ENCODE assay signal across 8 cellular contexts in genomic region chr22:31629741-31630184, GRCh38. TPM values are rescaled to one million over a fixed set of nuclear protein-coding genes. Genes with fewer than 3 reads are reported as not detected.
A peak's percentile ranks its signal among the peaks of the same experiment; 100 is the strongest.
DNase-seq lines count a peak whose midpoint lies in the region; ATAC-seq and TF ChIP-seq lines count a peak whose summit lies in the region.

No MANE protein-coding gene starts in this region.

- CTCF ChIA-PET in activated B cell treated with CpG ODN at 0.5 μM for 24 hours (lab: Charles Lee): interaction anchor here (1.2 to 10.0 kb wide), 6 partner anchors 14 to 231 kb away, joined by 3 to 92 read pairs (median 8); partner anchors contain the start of gene DRG1

- ATAC-seq in activated B cell treated with CpG ODN at 0.5 μM for 24 hours (ENCODE audit: low read depth) (no peak), HG02642 (IDR thresholded peaks at IDR 0.05; ENCODE audit: poor library complexity, unreplicated experiment) (no peak)

- H3K36me3 ChIP-seq in H7 (replicated peaks; ENCODE audit: control insufficient read depth, insufficient read depth, low read length) (no peaks in the 10 kb centered on the region; the same call in none of the 2 replicates), skeletal muscle tissue (ENCODE audit: control insufficient read depth in 3 of 3, insufficient read depth in 3 of 3, low read length in 3 of 3) (peaks cover 0 to 7% (median 4%) of the 10 kb centered on the region in 3 donors)

- H3K9me3 Mint-ChIP-seq in activated B cell treated with CpG ODN at 0.5 μM for 24 hours (no peaks in the 10 kb centered on the region), glutamatergic neuron (ENCODE audit: unreplicated experiment) (peaks cover 5% of the 10 kb centered on the region)

- peaks cover 59% of the 10 kb centered on the region for H3K4me1 Mint-ChIP-seq in activated B cell treated with CpG ODN at 0.5 μM for 24 hours
- peaks cover 18% of the 10 kb centered on the region for H3K4me1 Mint-ChIP-seq in glutamatergic neuron (ENCODE audit: low read depth, unreplicated experiment)

- TF ChIP-seq CTCF in activated B cell treated with CpG ODN at 0.5 μM for 24 hours (IDR thresholded peaks at IDR 0.05): no peak
- no peak for TF ChIP-seq CTCF in glutamatergic neuron (IDR thresholded peaks at IDR 0.05; ENCODE audit: partially characterized antibody, unreplicated experiment)

- H3K4me1 ChIP-seq in skeletal muscle tissue (ENCODE audit: control insufficient read depth in 3 of 3, insufficient read depth in 3 of 3, low read length in 3 of 3): peaks cover 53 to 68% (median 64%) of the 10 kb centered on the region in 3 donors

- H3K36me3 Mint-ChIP-seq in activated B cell treated with CpG ODN at 0.5 μM for 24 hours (ENCODE audit: low read depth): peaks cover 17% of the 10 kb centered on the region
- no peaks in the 10 kb centered on the region for H3K36me3 Mint-ChIP-seq in glutamatergic neuron (ENCODE audit: unreplicated experiment)

- peak overlapping the region; percentile 88 for H3K4me3 ChIP-seq in H7 (ENCODE audit: insufficient read depth, low read depth, low read length)
- H3K4me3 ChIP-seq in skeletal muscle tissue (ENCODE audit: low read length in 3 of 3): peak overlapping the region; percentile 64 to 76 (median 65)

- H3K4me3 Mint-ChIP-seq in activated B cell treated with CpG ODN at 0.5 μM for 24 hours: peak overlapping the region; percentile 88
- peak overlapping the region; percentile 30 for H3K4me3 Mint-ChIP-seq in glutamatergic neuron (ENCODE audit: unreplicated experiment)

- POLR2A ChIA-PET in activated B cell treated with CpG ODN at 0.5 μM for 24 hours (lab: Charles Lee): interaction anchor here (0.9 to 2.9 kb wide), 13 partner anchors 9 to 283 kb away, joined by 3 to 24 read pairs (median 9); partner anchors contain the start of genes EIF4ENIF1, PATZ1, PISD and PRR14L

- no peak for DNase-seq in H7
- DNase-seq in activated B cell treated with CpG ODN at 0.5 μM for 24 hours: no peak
- DNase-seq in glutamatergic neuron: no peak
- DNase-seq in DMS 273 (lab: John Stamatoyannopoulos, UW; ENCODE audit: unreplicated experiment): no peak
- no peak for DNase-seq in globus pallidus (ENCODE audit: low spot score)
- no peak for DNase-seq in NCI-H82 (lab: John Stamatoyannopoulos, UW)

- H3K27ac ChIP-seq in skeletal muscle tissue (ENCODE audit: low read depth, low read length): peak overlapping the region; percentile 81

- peak overlapping the region; percentile 41 for H3K27ac Mint-ChIP-seq in activated B cell treated with CpG ODN at 0.5 μM for 24 hours
- no peak overlapping the region for H3K27ac Mint-ChIP-seq in glutamatergic neuron (ENCODE audit: unreplicated experiment)

- no peaks in the 10 kb centered on the region for H3K27me3 Mint-ChIP-seq in activated B cell treated with CpG ODN at 0.5 μM for 24 hours
- H3K27me3 Mint-ChIP-seq in glutamatergic neuron (ENCODE audit: unreplicated experiment): peaks cover 11% of the 10 kb centered on the region

- peak overlapping the region; percentile 74 to 79 (median 77) for H3K9ac ChIP-seq in skeletal muscle tissue (ENCODE audit: low read depth in 1 of 3, low read length in 3 of 3)

- intact Hi-C loops in activated B cell treated with CpG ODN at 0.5 μM for 24 hours (cut with micrococcal nuclease): loop anchor here (1.0 to 5.0 kb wide), 11 partner anchors 13 to 417 kb away; partner anchors contain the start of genes DRG1, LIMK2, PATZ1 and PIK3IP1

- H3K27me3 ChIP-seq in H7 (ENCODE audit: control insufficient read depth, insufficient read depth, low read length) (no peaks in the 10 kb centered on the region), skeletal muscle tissue (ENCODE audit: control insufficient read depth in 3 of 3, insufficient read depth in 3 of 3, low read length in 3 of 3) (no peaks in the 10 kb centered on the region)

- no peaks in the 10 kb centered on the region for H3K9me3 ChIP-seq in skeletal muscle tissue (ENCODE audit: control insufficient read depth in 3 of 3, low read length in 3 of 3)

RNA-seq across cellular contexts. Expression of gene PISD, which starts 32.3 kb away (rescaled TPM):
- total RNA-seq in H7 (2014; rRNA removed; shearing (Covaris generic)): 70.2 and 72.6 TPM in 2 replicates
- total RNA-seq in activated B cell treated with CpG ODN at 0.5 μM for 24 hours (53.7 and 61.6 TPM in 2 replicates), glutamatergic neuron (ENCODE audit: unreplicated experiment) (60.9 TPM), skeletal muscle tissue (11.0 TPM)
